8 cellular contexts compared by ENCODE assay signal in the genomic region with DNA sequence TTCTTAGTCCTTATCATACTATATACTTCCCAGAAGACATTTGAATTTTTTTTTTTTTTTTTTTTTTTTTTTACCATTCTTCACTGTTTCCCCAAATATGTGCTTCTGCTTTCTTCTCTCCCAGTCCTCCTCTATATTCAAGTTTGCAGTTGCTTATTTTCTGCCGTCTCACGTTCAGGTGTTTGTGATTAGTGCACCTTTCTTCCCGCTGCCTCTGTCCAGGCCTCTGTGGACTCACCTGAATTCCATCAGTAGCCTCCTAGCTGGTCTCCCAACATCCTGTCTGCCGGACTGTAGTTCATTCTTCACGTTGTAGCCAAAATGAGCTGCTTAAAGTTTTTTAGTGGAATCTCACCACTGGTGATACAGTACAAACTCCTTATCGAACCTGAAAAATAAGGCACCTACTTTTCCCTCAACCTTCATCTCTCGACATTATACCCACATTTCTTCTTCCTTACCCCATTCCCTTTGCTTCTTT. TPM values are rescaled to one million over a fixed set of nuclear protein-coding genes. Genes with fewer than 3 reads are reported as not detected.
DNase-seq lines count a peak whose midpoint lies in the region; ATAC-seq and TF ChIP-seq lines count a peak whose summit lies in the region.

No MANE protein-coding gene starts in this region.

- H3K27me3 ChIP-seq in BJ (ENCODE audit: control insufficient read depth, insufficient read depth, low read length) = no peaks in the 10 kb centered on the region
- H3K27me3 ChIP-seq in dorsolateral prefrontal cortex = no peaks in the 10 kb centered on the region

- CTCF ChIA-PET in BJ (lab: Yijun Ruan, JAX) = no interaction called here

- POLR2A ChIA-PET in BJ (lab: Charles Lee) = no interaction called here

- no peak for DNase-seq in BJ (ENCODE audit: low read depth)
- peak; percentile 12 for DNase-seq in NB4 (ENCODE audit: low read depth)
- DNase-seq in dorsolateral prefrontal cortex = no peak
- DNase-seq in RPMI8226 = no peak
- DNase-seq in middle frontal gyrus (ENCODE audit: extremely low spot score, low spot score) = no peak
- DNase-seq in AG08396 (ENCODE audit: low spot score) = no peak

- H3K27me3 Mint-ChIP-seq in nephron (ENCODE audit: low read depth) = no peaks in the 10 kb centered on the region

- peak overlapping the region; percentile 56 for H3K4me3 ChIP-seq in BJ (ENCODE audit: low read depth, low read length)
- peak overlapping the region; percentile 85 for H3K4me3 ChIP-seq in NB4 (ENCODE audit: low read depth, low read length)
- H3K4me3 ChIP-seq in dorsolateral prefrontal cortex = peak overlapping the region; percentile 48 to 100 (median 93)

- H3K27ac ChIP-seq in dorsolateral prefrontal cortex = peak overlapping the region in 58 of 59 donors; percentile 54 to 96 (median 89)

- H3K27ac Mint-ChIP-seq in nephron = peak overlapping the region; percentile 84 to 92 (median 86)

- H3K36me3 ChIP-seq in BJ (ENCODE audit: control insufficient read depth, insufficient read depth, low read length) = no peaks in the 10 kb centered on the region

- H3K9me3 Mint-ChIP-seq in nephron = no peaks in the 10 kb centered on the region

- H3K4me1 Mint-ChIP-seq in nephron = peaks cover 41% of the 10 kb centered on the region

- peak overlapping the region; percentile 92 to 95 (median 94) for H3K4me3 Mint-ChIP-seq in nephron

- peaks cover 12% of the 10 kb centered on the region for H3K36me3 Mint-ChIP-seq in nephron (ENCODE audit: low read depth)

- ATAC-seq in HG03442 (IDR thresholded peaks at IDR 0.05; ENCODE audit: unreplicated experiment) = no peak

- TF ChIP-seq CTCF in BJ (IDR thresholded peaks at IDR 0.05; ENCODE audit: insufficient read depth, low read depth, low read length) (no peak), NB4 (IDR thresholded peaks at IDR 0.05; ENCODE audit: low read depth, low read length) (no peak), dorsolateral prefrontal cortex (IDR thresholded peaks at IDR 0.05 in 54 of 56, conservative IDR thresholded peaks at IDR 0.05 in 2 of 56; ENCODE audit: low read depth in 1 of 56, partially characterized antibody in 56 of 56) (no peak), nephron (IDR thresholded peaks at IDR 0.05; ENCODE audit: unreplicated experiment in 3 of 3) (no peak)

- intact Hi-C loops in dorsolateral prefrontal cortex (cut with DNase I) = loop anchor here (2.0 to 5.0 kb wide), 3 partner anchors 54 to 86 kb away; a partner anchor contains a TSS

- no peak for TF ChIP-seq POLR2A in NB4 (IDR thresholded peaks at IDR 0.05; ENCODE audit: extremely low read depth, insufficient read length)

RNA-seq across cellular contexts. Expression of a gene that starts 0.8 kb away (rescaled TPM):
- polyA plus RNA-seq in BJ (2011; rRNA removed) = 6.5 and 14.4 TPM in 2 replicates
- polyA minus RNA-seq in BJ (2011; rRNA and poly(A)+ RNA removed) = 5.8 and 6.1 TPM in 2 replicates
- total RNA-seq in dorsolateral prefrontal cortex = 10 to 100 TPM; 40.4 to 82.2 (median 55.3) TPM

RNA-seq across cellular contexts. Expression of a gene that starts 54.3 kb away (rescaled TPM):
- polyA plus RNA-seq in BJ (2011; rRNA removed) = 1.2 and 7.4 TPM in 2 replicates
- 1.6 and 2.1 TPM in 2 replicates for polyA minus RNA-seq in BJ (2011; rRNA and poly(A)+ RNA removed)
- 10 to 100 TPM; 23.0 to 64.6 (median 36.0) TPM for total RNA-seq in dorsolateral prefrontal cortex

RNA-seq across cellular contexts. Expression of a gene that starts 54.6 kb away (rescaled TPM):
- 30.4 and 41.7 TPM in 2 replicates for polyA plus RNA-seq in BJ (2011; rRNA removed)
- 11.4 and 19.6 TPM in 2 replicates for polyA minus RNA-seq in BJ (2011; rRNA and poly(A)+ RNA removed)
- total RNA-seq in dorsolateral prefrontal cortex = 100 to 1,000 TPM in 44 of 120 experiments, 10 to 100 TPM in 76; 32.5 to 140 (median 94.1) TPM
